Comparison of ENCODE assay signal across 24 cellular contexts in genomic region chr2:3927031-3927430, GRCh38.
DNase-seq lines count a peak whose midpoint lies in the region; ATAC-seq and TF ChIP-seq lines count a peak whose summit lies in the region.
"Had no signal": no experiment of that assay in that cellular context is flagged by ENCODE, and none has a peak within 500 bp of the region (broad histone marks: within the 10 kb centered on the region; RNA-seq: fewer than 3 reads in every experiment).

No MANE protein-coding gene starts in this region.

- no peak for TF ChIP-seq POLR2A in esophagus muscularis mucosa (IDR thresholded peaks at IDR 0.05; ENCODE audit: low read depth)

- no peaks in the 10 kb centered on the region for H3K4me1 ChIP-seq in esophagus muscularis mucosa
- H3K4me1 ChIP-seq: BE2C had no signal

- H3K4me3 Mint-ChIP-seq in T-cell: no peak overlapping the region
- H3K4me3 Mint-ChIP-seq: CD14-positive monocyte; CD4-positive, alpha-beta memory T cell; CD4-positive, CD25-positive, alpha-beta regulatory T cell; CD8-positive, alpha-beta memory T cell had no signal

- no peaks in the 10 kb centered on the region for H3K27me3 Mint-ChIP-seq in T-cell
- H3K27me3 Mint-ChIP-seq: CD4-positive, alpha-beta memory T cell; CD4-positive, CD25-positive, alpha-beta regulatory T cell; CD8-positive, alpha-beta memory T cell had no signal

- CTCF ChIA-PET in T-cell (lab: Charles Lee): no interaction called here

- 69% methylated on average over 5 of the region's 5 CpGs for WGBS in esophagus muscularis mucosa

- H3K27ac ChIP-seq in esophagus muscularis mucosa (replicated peaks in 1 of 4): no peak overlapping the region
- H3K27ac ChIP-seq: BLaER1 had no signal

- H3K4me1 Mint-ChIP-seq in T-cell: no peaks in the 10 kb centered on the region
- H3K4me1 Mint-ChIP-seq: CD14-positive monocyte; CD4-positive, alpha-beta memory T cell; CD4-positive, CD25-positive, alpha-beta regulatory T cell; CD8-positive, alpha-beta memory T cell had no signal

- H3K9me3 Mint-ChIP-seq in T-cell: peaks cover 0 to 10% (median 0%) of the 10 kb centered on the region in 3 donors

- H3K27me3 ChIP-seq in esophagus muscularis mucosa: peaks cover 0 to 8% (median 0%) of the 10 kb centered on the region in 4 donors
- H3K27me3 ChIP-seq: BE2C, BLaER1 had no signal

- DNase-seq in NCI-H345 (lab: John Stamatoyannopoulos, UW): peak; percentile 12
- DNase-seq in NCI-H345 treated with DMSO at 0.1 percent for 48 hours (lab: John Stamatoyannopoulos, UW; ENCODE audit: unreplicated experiment): no peak
- DNase-seq in LNCaP clone FGC (ENCODE audit: low read depth): peak; percentile 17
- peak; percentile 86 for DNase-seq in esophagus muscularis mucosa (ENCODE audit: extremely low spot score)
- no peak for DNase-seq in T-cell
- DNase-seq: 8988T; ACHN; BE2C; C1 segment of cervical spinal cord; CD4-positive, alpha-beta memory T cell; CD4-positive, CD25-positive, alpha-beta regulatory T cell; CD8-positive, alpha-beta memory T cell; COR-L47; DMS 273 treated with DMSO at 0.1 percent for 48 hours; DMS153; DMS53; DMS79; DND-41; EL; GDM1 had no signal

- no peaks in the 10 kb centered on the region for H3K36me3 ChIP-seq in esophagus muscularis mucosa
- H3K36me3 ChIP-seq: BE2C, BLaER1 had no signal

- TF ChIP-seq EP300 in esophagus muscularis mucosa (IDR thresholded peaks at IDR 0.05): no peak

- intact Hi-C loops in esophagus muscularis mucosa (cut with DNase I): no loop called here

- POLR2A ChIA-PET in T-cell (lab: Charles Lee): no interaction called here

- H3K4me3 ChIP-seq in LNCaP clone FGC (ENCODE audit: low read depth, low read length) (no peak overlapping the region), esophagus muscularis mucosa (no peak overlapping the region)
- H3K4me3 ChIP-seq: BLaER1, GM12878 had no signal

- no peak for TF ChIP-seq CTCF in LNCaP clone FGC (IDR thresholded peaks at IDR 0.05; ENCODE audit: control insufficient read depth, extremely low read depth, insufficient read depth)
- no peak for TF ChIP-seq CTCF in esophagus muscularis mucosa (IDR thresholded peaks at IDR 0.05)

- no peak overlapping the region for H3K27ac Mint-ChIP-seq in T-cell
- H3K27ac Mint-ChIP-seq: CD14-positive monocyte; CD4-positive, alpha-beta memory T cell; CD4-positive, CD25-positive, alpha-beta regulatory T cell had no signal

- ATAC-seq in T-cell (replicated peaks in 1 of 4) (no peak), HG02885 (IDR thresholded peaks at IDR 0.05; ENCODE audit: poor library complexity, unreplicated experiment) (no peak)
- ATAC-seq: GM12878 had no signal

- no peaks in the 10 kb centered on the region for H3K9me3 ChIP-seq in esophagus muscularis mucosa
- H3K9me3 ChIP-seq: BE2C had no signal

- no peaks in the 10 kb centered on the region for H3K36me3 Mint-ChIP-seq in T-cell
- H3K36me3 Mint-ChIP-seq: CD14-positive monocyte; CD4-positive, alpha-beta memory T cell; CD4-positive, CD25-positive, alpha-beta regulatory T cell; CD8-positive, alpha-beta memory T cell had no signal

Comparison
In these comparisons a context has a peak if more than half of its experiments do, and no peak if none do; other contexts are left out.
1. DNase-seq: peak in NCI-H345 (single experiment), LNCaP clone FGC (single experiment) and esophagus muscularis mucosa (single experiment); none in NCI-H345 treated with DMSO at 0.1 percent for 48 hours (single experiment) and T-cell (0 of 34).